Comparison of ENCODE assay signal across 24 cellular contexts in the genomic region with DNA sequence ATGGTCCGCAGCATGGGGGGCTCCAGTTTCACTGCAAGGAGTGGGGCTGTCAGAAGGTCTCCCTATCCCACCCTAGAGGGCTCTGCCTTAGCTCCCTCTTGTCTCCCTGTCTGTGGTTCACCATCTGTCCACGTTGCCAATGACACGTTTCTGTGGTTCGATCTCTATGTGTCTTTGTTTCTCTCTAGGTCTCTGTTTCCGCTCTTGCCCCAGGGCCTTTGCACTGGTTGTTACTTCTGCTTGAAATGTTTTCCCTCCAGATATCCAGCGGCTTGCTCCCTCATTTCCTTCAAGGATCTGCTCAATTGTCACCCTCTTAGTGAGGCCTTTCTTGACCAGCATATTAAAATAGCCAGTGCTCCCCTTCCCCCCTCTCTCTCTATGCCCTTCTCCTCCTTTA. TPM values are rescaled to one million over a fixed set of nuclear protein-coding genes. Genes with fewer than 3 reads are reported as not detected.
A peak's percentile ranks its signal among the peaks of the same experiment; 100 is the strongest.
DNase-seq lines count a peak whose midpoint lies in the region; ATAC-seq, FAIRE-seq and TF ChIP-seq lines count a peak whose summit lies in the region.
"Had no signal": no experiment of that assay in that cellular context is flagged by ENCODE, and none has a peak within 500 bp of the region (broad histone marks: within the 10 kb centered on the region; RNA-seq: fewer than 3 reads in every experiment).

No MANE protein-coding gene starts in this region.

- H3K9me1 ChIP-seq in K562 (ENCODE audit: control insufficient read depth, insufficient read depth, low read length): no peaks in the 10 kb centered on the region

- intact Hi-C loops in CD14-positive monocyte (cut with micrococcal nuclease): no loop called here
- intact Hi-C loops in K562 (cut with micrococcal nuclease): no loop called here

- peak overlapping the region; percentile 92 for H2BK12ac ChIP-seq in neuronal stem cell (ENCODE audit: low read length)

- H3K79me1 ChIP-seq in neuronal stem cell (ENCODE audit: low read depth, low read length): no peaks in the 10 kb centered on the region

- ATAC-seq in K562 (no peak), HG03196 (IDR thresholded peaks at IDR 0.05; ENCODE audit: unreplicated experiment) (no peak)
- ATAC-seq: SK-N-SH treated with all-trans-retinoic acid at 6 μM for 48 hours had no signal

- no peak overlapping the region for H3K4me3 ChIP-seq in HEK293 (ENCODE audit: low read depth, low read length)
- H3K4me3 ChIP-seq in K562: no peak overlapping the region
- H3K4me3 ChIP-seq in neuronal stem cell (ENCODE audit: low read length in 2 of 2): no peak overlapping the region
- H3K4me3 ChIP-seq: GM23248 had no signal

- no peaks in the 10 kb centered on the region for H3K27me3 ChIP-seq in K562 (ENCODE audit: control insufficient read depth in 2 of 2, insufficient read depth in 2 of 2, low read length in 2 of 2)
- H3K27me3 ChIP-seq in neuronal stem cell (ENCODE audit: control insufficient read depth in 3 of 3, insufficient read depth in 3 of 3, low read depth in 1 of 3, low read length in 3 of 3): no peaks in the 10 kb centered on the region

- WGBS in K562 (ENCODE audit: insufficient coverage, low coverage, missing lambda C conversion rate): 55% methylated on average over 6 of the region's 6 CpGs
- no CpG with 5 or more reads among the region's 6 CpGs for WGBS in neuronal stem cell (ENCODE audit: extremely low coverage in 2 of 2, insufficient read length in 2 of 2, insufficient replicate concordance in 1 of 2), 2 donors

- FAIRE-seq in K562 (lab: Jason Lieb, UNC): no peak

- H4K20me1 ChIP-seq in K562 (replicated peaks; ENCODE audit: control insufficient read depth, insufficient read depth, low read length): no peaks in the 10 kb centered on the region

- peak overlapping the region in 4 of 7 donors; percentile 42 to 79 (median 75) for H3K27ac Mint-ChIP-seq in CD14-positive monocyte
- H3K27ac Mint-ChIP-seq: CD4-positive, alpha-beta T cell; H9 had no signal

- DNase-seq in CD14-positive monocyte (ENCODE audit: low spot score) (no peak), K562 (ENCODE audit: extremely low read depth in 1 of 4, low spot score in 3 of 4) (no peak), neuronal stem cell (ENCODE audit: low spot score) (no peak), HUDEP-2 (lab: John Stamatoyannopoulos, UW; ENCODE audit: unreplicated experiment in 76 of 76) (no peak), DMS114 treated with DMSO at 0.1 percent for 48 hours (lab: John Stamatoyannopoulos, UW; ENCODE audit: unreplicated experiment) (no peak)
- DNase-seq: Caco-2; CD4-positive, alpha-beta T cell; DMS 273 treated with DMSO at 0.1 percent for 48 hours; GM23248; H9; MV-4-11; NCI-H1105 treated with DMSO at 0.1 percent for 48 hours; NCI-H1694; NCI-H2081 treated with DMSO at 0.1 percent for 48 hours; NCI-H2171 treated with DMSO at 0.1 percent for 48 hours; NCI-H69; NK-92 treated with Interleukin-12 subunit alpha and Interleukin-12 subunit beta, amount 100 ng/mL, for 24 hours had no signal

- no peaks in the 10 kb centered on the region for H3K9me3 Mint-ChIP-seq in CD14-positive monocyte
- H3K9me3 Mint-ChIP-seq: CD4-positive, alpha-beta T cell; H9 had no signal

- H3K4me1 Mint-ChIP-seq in CD14-positive monocyte: peaks cover 2% of the 10 kb centered on the region

- BruUV-seq in K562 (replicated peaks; lab: Mats Ljungman, UMichigan): no TSS peak

- H2BK120ac ChIP-seq in neuronal stem cell (ENCODE audit: low read depth, low read length): peak overlapping the region; percentile 35

- no peak overlapping the region for H3K14ac ChIP-seq in neuronal stem cell (ENCODE audit: low read length)

- peak overlapping the region; percentile 48 for H2AK5ac ChIP-seq in neuronal stem cell (ENCODE audit: low read depth, low read length)

- H3K4me3 Mint-ChIP-seq in CD14-positive monocyte: no peak overlapping the region
- H3K4me3 Mint-ChIP-seq: CD4-positive, alpha-beta T cell; H9 had no signal

- no peak overlapping the region for H2BK5ac ChIP-seq in neuronal stem cell (ENCODE audit: low read length)

- peak overlapping the region; percentile 87 for H4K91ac ChIP-seq in neuronal stem cell (ENCODE audit: low read depth, low read length, poor library complexity)

- peak overlapping the region; percentile 51 for H2BK15ac ChIP-seq in neuronal stem cell (ENCODE audit: low read length)

- TF ChIP-seq POLR2A in K562 (conservative IDR thresholded peaks at IDR 0.05): no peak

- H3K79me2 ChIP-seq in K562 (ENCODE audit: control insufficient read depth, insufficient read depth, low read length): no peaks in the 10 kb centered on the region

- TF ChIP-seq EP300 in K562 (IDR thresholded peaks at IDR 0.05; ENCODE audit: low read length): no peak

- no peak overlapping the region for H3K27ac ChIP-seq in HEK293 (ENCODE audit: extremely low read depth, low read depth, low read length)
- H3K27ac ChIP-seq in K562 (ENCODE audit: extremely low read depth, low read depth, low read length): no peak overlapping the region
- H3K27ac ChIP-seq in neuronal stem cell (replicated peaks; ENCODE audit: low read length): no peak overlapping the region
- H3K27ac ChIP-seq: GM23248, HL-60 had no signal

- H2AFZ ChIP-seq in K562 (ENCODE audit: low read depth, low read length) (no peak overlapping the region), neuronal stem cell (ENCODE audit: low read length) (no peak overlapping the region)
- H2AFZ ChIP-seq: GM23248 had no signal

- TF ChIP-seq CTCF in CD14-positive monocyte (IDR thresholded peaks at IDR 0.05) (no peak), HEK293 (tag by site-specific recombination; IDR thresholded peaks at IDR 0.05) (no peak), K562 (IDR thresholded peaks at IDR 0.05 in 2 of 3, conservative IDR thresholded peaks at IDR 0.05 in 1 of 3; ENCODE audit: insufficient read depth in 2 of 3, low read depth in 1 of 3, low read length in 3 of 3) (no peak)

- no peak overlapping the region for H3K4ac ChIP-seq in neuronal stem cell (ENCODE audit: low read length)

- CTCF ChIA-PET in HEK293 (lab: Yijun Ruan, JAX) (interaction anchor here (1.4 kb wide), 1 partner anchor 43 kb away, joined by 5 read pairs; no protein-coding TSS in a partner anchor), K562 (lab: Yijun Ruan, JAX; ENCODE audit: low intra/inter-chr PET ratio) (no interaction called here)

- H3K9ac ChIP-seq in K562 (ENCODE audit: insufficient read depth in 1 of 2, low read depth in 2 of 2, low read length in 2 of 2): peak overlapping the region in 1 of 2 experiments; percentile 61; a peak in 1 of 4 replicates
- H3K9ac ChIP-seq in neuronal stem cell (ENCODE audit: low read depth, low read length, poor library complexity): no peak overlapping the region
- H3K9ac ChIP-seq: GM23248 had no signal

- no peaks in the 10 kb centered on the region for H3K36me3 ChIP-seq in HEK293 (ENCODE audit: control insufficient read depth in 2 of 2, insufficient read depth in 1 of 2, low read length in 2 of 2)
- H3K36me3 ChIP-seq in K562 (ENCODE audit: control insufficient read depth, insufficient read depth, low read length): no peaks in the 10 kb centered on the region
- no peaks in the 10 kb centered on the region for H3K36me3 ChIP-seq in neuronal stem cell (replicated peaks in 1 of 2; ENCODE audit: control insufficient read depth in 2 of 2, insufficient read depth in 2 of 2, low read length in 2 of 2)

- peaks cover 0 to 2% (median 0%) of the 10 kb centered on the region in 3 donors for H3K27me3 Mint-ChIP-seq in CD14-positive monocyte (ENCODE audit: low read depth in 3 of 3)
- H3K27me3 Mint-ChIP-seq: CD4-positive, alpha-beta T cell had no signal

- in situ Hi-C loops in K562 (cut with MboI): no loop called here

- H3K9me3 ChIP-seq in HEK293 (ENCODE audit: control insufficient read depth, insufficient read depth, low read depth, low read length) (no peaks in the 10 kb centered on the region), K562 (replicated peaks; ENCODE audit: control insufficient read depth, insufficient read depth, low read depth, low read length) (no peaks in the 10 kb centered on the region), neuronal stem cell (replicated peaks in 1 of 2; ENCODE audit: control insufficient read depth in 2 of 2, insufficient read depth in 1 of 2, low read depth in 1 of 2, low read length in 2 of 2) (no peaks in the 10 kb centered on the region)
- H3K9me3 ChIP-seq: Caco-2 had no signal

- H3K4me1 ChIP-seq in HEK293 (ENCODE audit: control insufficient read depth, insufficient read depth, low read length) (no peaks in the 10 kb centered on the region), K562 (replicated peaks in 1 of 2; ENCODE audit: control insufficient read depth in 2 of 2, insufficient read depth in 2 of 2, low read length in 2 of 2) (peaks cover 0 to 29% of the 10 kb centered on the region in 2 experiments; a peak in 3 of 5 replicates), neuronal stem cell (ENCODE audit: control insufficient read depth in 2 of 2, insufficient read depth in 1 of 2, low read depth in 1 of 2, low read length in 2 of 2) (peaks cover 5 to 11% of the 10 kb centered on the region in 2 donors)
- H3K4me1 ChIP-seq: Caco-2 had no signal

- POLR2A ChIA-PET in HEK293 (lab: Yijun Ruan, JAX) (no interaction called here), K562 (lab: Yijun Ruan, JAX) (no interaction called here)

- no peak for TF ChIP-seq RAD21 in K562 (CRISPR knock-in tag; conservative IDR thresholded peaks at IDR 0.05 in 1 of 2, IDR thresholded peaks at IDR 0.05 in 1 of 2)

- H3K4me2 ChIP-seq in K562 (ENCODE audit: insufficient read depth, low read length) (no peak overlapping the region), neuronal stem cell (ENCODE audit: insufficient read depth, low read length, poor library complexity, severe bottlenecking) (no peak overlapping the region)

- H3K18ac ChIP-seq in neuronal stem cell (ENCODE audit: low read length): peak overlapping the region; percentile 68

- H4K8ac ChIP-seq in neuronal stem cell (ENCODE audit: low read depth, low read length): no peak overlapping the region

- H3K23ac ChIP-seq in neuronal stem cell (ENCODE audit: low read depth, low read length, poor library complexity): peak overlapping the region; percentile 34

- peaks cover 82 to 98% of the 10 kb centered on the region in 2 donors for H3K36me3 Mint-ChIP-seq in CD14-positive monocyte

RNA-seq across cellular contexts. Expression of a gene that starts 8.5 kb away (rescaled TPM):
- polyA plus RNA-seq in CD14-positive monocyte: 10 to 100 TPM; 66.4 to 68.1 TPM
- 49.1 and 50.5 TPM in 2 replicates for total RNA-seq in K562 (2011; cell fraction: chromatin; rRNA removed; ENCODE audit: low replicate concordance)
- total RNA-seq in K562 (2011; cell fraction: nucleolus; rRNA removed): 46.1 and 55.5 TPM in 2 replicates
- 59.8 and 81.0 TPM in 2 replicates for total RNA-seq in K562 (2011; cell fraction: nucleoplasm; rRNA removed)
- total RNA-seq in K562 (2014; rRNA removed): 209 and 251 TPM in 2 replicates
- total RNA-seq in K562 (2014; rRNA removed; fragmentation: Illumina TruSeq; extraction: Trizol): 156 and 166 TPM in 2 replicates
- total RNA-seq in K562 (2015; rRNA removed; fragmentation: Illumina TruSeq; extraction: Trizol): 148 and 156 TPM in 2 replicates
- 144 and 164 TPM in 2 replicates for total RNA-seq in K562 (2021)
- polyA plus RNA-seq in K562 (2011; rRNA removed): 119 and 149 TPM in 2 replicates
- 89.3 and 95.0 TPM in 2 replicates for polyA plus RNA-seq in K562 (2011; cell fraction: cytosol; rRNA removed)
- 47.9 and 56.5 TPM in 2 replicates for polyA plus RNA-seq in K562 (2011; cell fraction: nucleus; rRNA removed)
- 112 and 119 TPM in 2 replicates for polyA plus RNA-seq in K562 (2012)
- 223 and 237 TPM in 2 replicates for polyA plus RNA-seq in K562 (2014; fragmentation: Illumina TruSeq; extraction: Trizol)
- polyA plus RNA-seq in K562 (2014; fragmentation: Nextera tagmentation; extraction: Ambion mirVana): 100 to 1,000 TPM in 1 of 2 experiments, 10 to 100 TPM in 1; 62.9 to 107 TPM
- polyA plus RNA-seq in K562 (2014; rRNA removed): 250 and 286 TPM in 2 replicates
- 79.2 and 97.3 TPM in 2 replicates for polyA minus RNA-seq in K562 (2011; rRNA and poly(A)+ RNA removed)
- 31.1 and 33.4 TPM in 2 replicates for polyA minus RNA-seq in K562 (2011; cell fraction: cytosol; rRNA and poly(A)+ RNA removed)
- polyA minus RNA-seq in K562 (2011; cell fraction: nucleus; rRNA and poly(A)+ RNA removed): 15.9 and 31.7 TPM in 2 replicates
- 128 TPM for polyA plus RNA-seq in neuronal stem cell (2013, experiment 1 of 2)
- polyA plus RNA-seq in neuronal stem cell (2013, experiment 2 of 2): 126 TPM

RNA-seq across cellular contexts. Expression of a gene that starts 10.1 kb away (rescaled TPM):
- 100 to 1,000 TPM; 270 to 447 TPM for polyA plus RNA-seq in CD14-positive monocyte
- 2.6 and 2.7 TPM in 2 replicates for total RNA-seq in K562 (2011; cell fraction: chromatin; rRNA removed; ENCODE audit: low replicate concordance)
- total RNA-seq in K562 (2011; cell fraction: nucleolus; rRNA removed): 1.5 and 2.0 TPM in 2 replicates
- 0.95 and 1.7 TPM in 2 replicates for total RNA-seq in K562 (2011; cell fraction: nucleoplasm; rRNA removed)
- total RNA-seq in K562 (2014; rRNA removed): 0.32 and 0.78 TPM in 2 replicates
- total RNA-seq in K562 (2014; rRNA removed; fragmentation: Illumina TruSeq; extraction: Trizol): 0.03 and 0.22 TPM in 2 replicates
- 0.54 and 0.79 TPM in 2 replicates for total RNA-seq in K562 (2015; rRNA removed; fragmentation: Illumina TruSeq; extraction: Trizol)
- total RNA-seq in K562 (2021): 0.25 and 0.71 TPM in 2 replicates
- polyA plus RNA-seq in K562 (2011; rRNA removed): 0.21 and 0.57 TPM in 2 replicates
- polyA plus RNA-seq in K562 (2011; cell fraction: cytosol; rRNA removed): 0.18 and 0.35 TPM in 2 replicates
- polyA plus RNA-seq in K562 (2011; cell fraction: nucleus; rRNA removed): 1.3 and 1.6 TPM in 2 replicates
- polyA plus RNA-seq in K562 (2012): 0.92 and 13.0 TPM in 2 replicates
- 0.40 and 0.48 TPM in 2 replicates for polyA plus RNA-seq in K562 (2014; fragmentation: Illumina TruSeq; extraction: Trizol)
- under 1 TPM in 1 of 2 experiments, not detected in 1; 0.21 TPM for polyA plus RNA-seq in K562 (2014; fragmentation: Nextera tagmentation; extraction: Ambion mirVana)
- polyA plus RNA-seq in K562 (2014; rRNA removed): 0.50 and 0.86 TPM in 2 replicates
- polyA minus RNA-seq in K562 (2011; rRNA and poly(A)+ RNA removed): 0.25 and 0.36 TPM in 2 replicates
- polyA minus RNA-seq in K562 (2011; cell fraction: cytosol; rRNA and poly(A)+ RNA removed): not detected in 2 replicates
- polyA minus RNA-seq in K562 (2011; cell fraction: nucleus; rRNA and poly(A)+ RNA removed): 0.78 and 1.3 TPM in 2 replicates
- polyA plus RNA-seq in neuronal stem cell (2013, experiment 1 of 2): 0.20 TPM
- 0.11 TPM for polyA plus RNA-seq in neuronal stem cell (2013, experiment 2 of 2)
- total RNA-seq: G401, GM23248, H9, HT-29 had no signal
- polyA plus RNA-seq: BJ, GM23248 had no signal

RNA-seq across cellular contexts. Expression of a gene that starts 22.4 kb away (rescaled TPM):
- polyA plus RNA-seq in CD14-positive monocyte (under 1 TPM in 1 of 2 donors, not detected in 1; 0.82 TPM), K562 (2011; rRNA removed) (0.12 and 0.15 TPM in 2 replicates), K562 (2014; fragmentation: Illumina TruSeq; extraction: Trizol) (0.22 and 0.30 TPM in 2 replicates), K562 (2014; fragmentation: Nextera tagmentation; extraction: Ambion mirVana) (not detected), K562 (2014; rRNA removed) (not detected in 2 replicates)
- 0.74 TPM in 1 of 2 replicates, not detected in the other for total RNA-seq in K562 (2011; cell fraction: chromatin; rRNA removed; ENCODE audit: low replicate concordance)
- total RNA-seq in K562 (2011; cell fraction: nucleolus; rRNA removed): not detected in 2 replicates
- total RNA-seq in K562 (2011; cell fraction: nucleoplasm; rRNA removed): not detected in 2 replicates
- total RNA-seq in K562 (2014; rRNA removed) (0.36 TPM in 1 of 2 replicates, not detected in the other), K562 (2014; rRNA removed; fragmentation: Illumina TruSeq; extraction: Trizol) (not detected in 2 replicates), K562 (2015; rRNA removed; fragmentation: Illumina TruSeq; extraction: Trizol) (0.40 TPM in 1 of 2 replicates, not detected in the other), K562 (2021) (not detected in 2 replicates)
- 0.35 TPM in 1 of 2 replicates, not detected in the other for polyA plus RNA-seq in K562 (2011; cell fraction: cytosol; rRNA removed)
- 0.46 TPM in 1 of 2 replicates, not detected in the other for polyA plus RNA-seq in K562 (2011; cell fraction: nucleus; rRNA removed)
- 0.42 and 0.50 TPM in 2 replicates for polyA plus RNA-seq in K562 (2012)
- polyA minus RNA-seq in K562 (2011; rRNA and poly(A)+ RNA removed): not detected in 2 replicates
- polyA minus RNA-seq in K562 (2011; cell fraction: cytosol; rRNA and poly(A)+ RNA removed): not detected in 2 replicates
- 0.33 TPM in 1 of 2 replicates, not detected in the other for polyA minus RNA-seq in K562 (2011; cell fraction: nucleus; rRNA and poly(A)+ RNA removed)
- polyA plus RNA-seq in neuronal stem cell (2013, experiment 1 of 2): 7.2 TPM
- 7.9 TPM for polyA plus RNA-seq in neuronal stem cell (2013, experiment 2 of 2)

Comparison
In these comparisons a context has a peak if more than half of its experiments do, and no peak if none do; other contexts are left out.
1. RNA of a gene that starts 10.1 kb away (polyA plus RNA-seq): 270 to 447 TPM in CD14-positive monocyte; 0.18 to 13.0 TPM in K562; every median in the first group is over 10 times any median in the second.